ENCODE assay signal across 22 cellular contexts in genomic region chr16:18943414-18943813, GRCh38. TPM values are rescaled to one million over a fixed set of nuclear protein-coding genes. Genes with fewer than 3 reads are reported as not detected.
DNase-seq lines count a peak whose midpoint lies in the region; ATAC-seq and TF ChIP-seq lines count a peak whose summit lies in the region.
"Had no signal": no experiment of that assay in that cellular context is flagged by ENCODE, and none has a peak within 500 bp of the region (broad histone marks: within the 10 kb centered on the region; RNA-seq: fewer than 3 reads in every experiment).

No MANE protein-coding gene starts in this region.

- no peak overlapping the region for H3K27ac ChIP-seq in mammary epithelial cell (ENCODE audit: insufficient read depth, low read depth, low read length)
- no peak overlapping the region for H3K27ac ChIP-seq in GM23338 (ENCODE audit: low read depth)
- no peak overlapping the region for H3K27ac ChIP-seq in neural progenitor cell
- H3K27ac ChIP-seq: A549 had no signal

- H3K9ac ChIP-seq in mammary epithelial cell (ENCODE audit: insufficient read depth, low read length) (no peak overlapping the region), neural progenitor cell (no peak overlapping the region)

- peak overlapping the region; percentile 42 for H3K27ac Mint-ChIP-seq in MCF 10A (ENCODE audit: low read depth, unreplicated experiment)
- no peak overlapping the region for H3K27ac Mint-ChIP-seq in GM23338
- peak overlapping the region; percentile 47 for H3K27ac Mint-ChIP-seq in T-helper 17 cell
- H3K27ac Mint-ChIP-seq in neural progenitor cell = peak overlapping the region; percentile 19
- H3K27ac Mint-ChIP-seq: CD4-positive, alpha-beta memory T cell had no signal

- intact Hi-C loops in MCF 10A (cut with micrococcal nuclease) (no loop called here), mammary epithelial cell (cut with micrococcal nuclease) (no loop called here)

- ATAC-seq in GM23338 (no peak), T-helper 17 cell (no peak)
- ATAC-seq: A549, GM12878 had no signal

- no TSS peak for BruUV-seq in MCF 10A (replicated peaks; lab: Mats Ljungman, UMichigan)
- BruUV-seq in mammary epithelial cell (replicated peaks; lab: Mats Ljungman, UMichigan) = no TSS peak

- in situ Hi-C loops in mammary epithelial cell (cut with MboI; ENCODE audit: low sequenced_read_pairs in 2 of 2) (no loop called here), G401 (cut with HindIII; ENCODE audit: low sequenced_read_pairs) (no loop called here), HAP-1 (cut with MboI; ENCODE audit: low sequenced_read_pairs) (no loop called here)

- DNase-seq in MCF 10A (ENCODE audit: unreplicated experiment) = no peak
- no peak for DNase-seq in mammary epithelial cell
- no peak for DNase-seq in GM23338 (ENCODE audit: low spot score)
- DNase-seq in T-helper 17 cell = no peak
- no peak for DNase-seq in neural progenitor cell (ENCODE audit: low spot score)
- DNase-seq in cortex of kidney (lab: John Stamatoyannopoulos, UW) = no peak
- DNase-seq in G401 (ENCODE audit: low spot score) = no peak
- DNase-seq in HAP-1 (ENCODE audit: low spot score in 2 of 2) = no peak
- DNase-seq: 8988T; ACHN; AML-193; C1 segment of cervical spinal cord; Calu3; CD4-positive, alpha-beta memory T cell; COR-L47; DMS53; DMS79 treated with DMSO at 0.1 percent for 48 hours; GDM1; GOT3; HCEC 1CT had no signal

- H3K36me3 ChIP-seq in mammary epithelial cell (ENCODE audit: insufficient read depth, low read length) (no peaks in the 10 kb centered on the region), GM23338 (ENCODE audit: insufficient read depth) (no peaks in the 10 kb centered on the region), neural progenitor cell (no peaks in the 10 kb centered on the region), HAP-1 (replicated peaks) (no peaks in the 10 kb centered on the region)

- CTCF ChIA-PET in MCF 10A (lab: Yijun Ruan, JAX) = interaction anchor here (0.6 to 4.6 kb wide), 5 partner anchors 15 to 141 kb away, joined by 3 to 26 read pairs (median 3); no protein-coding TSS in a partner anchor
- CTCF ChIA-PET in mammary epithelial cell (lab: Charles Lee; ENCODE audit: low non-redundant PET) = no interaction called here

- H3K36me3 Mint-ChIP-seq in MCF 10A (ENCODE audit: insufficient read depth, unreplicated experiment) (no peaks in the 10 kb centered on the region), GM23338 (ENCODE audit: low read depth) (no peaks in the 10 kb centered on the region), T-helper 17 cell (ENCODE audit: low read depth) (no peaks in the 10 kb centered on the region), neural progenitor cell (no peaks in the 10 kb centered on the region)
- H3K36me3 Mint-ChIP-seq: CD4-positive, alpha-beta memory T cell had no signal

- H4K20me1 ChIP-seq in mammary epithelial cell (ENCODE audit: insufficient read depth, low read length) = no peaks in the 10 kb centered on the region
- H4K20me1 ChIP-seq in GM23338 (replicated peaks; ENCODE audit: insufficient read depth) = no peaks in the 10 kb centered on the region
- no peaks in the 10 kb centered on the region for H4K20me1 ChIP-seq in neural progenitor cell (ENCODE audit: low read depth)

- H3K27me3 ChIP-seq in mammary epithelial cell (ENCODE audit: insufficient read depth, low read length) (no peaks in the 10 kb centered on the region), GM23338 (ENCODE audit: insufficient read depth) (no peaks in the 10 kb centered on the region), neural progenitor cell (no peaks in the 10 kb centered on the region), HAP-1 (ENCODE audit: low read depth) (no peaks in the 10 kb centered on the region)

- WGBS in mammary epithelial cell (ENCODE audit: low coverage, missing lambda C conversion rate) = 97% methylated on average over 7 of the region's 7 CpGs

- H3K9me2 ChIP-seq in GM23338 (ENCODE audit: insufficient read depth) = no peaks in the 10 kb centered on the region

- H3K4me1 ChIP-seq in mammary epithelial cell (ENCODE audit: insufficient read depth, low read length) (no peaks in the 10 kb centered on the region), GM23338 (ENCODE audit: insufficient read depth) (peaks cover 12% of the 10 kb centered on the region), neural progenitor cell (peaks cover 9% of the 10 kb centered on the region), HAP-1 (peaks cover 10% of the 10 kb centered on the region)

- H3K9me3 Mint-ChIP-seq in MCF 10A (ENCODE audit: unreplicated experiment) (no peaks in the 10 kb centered on the region), GM23338 (0 out of 3 replicates have a peak, but pooled peaks cover 5% of the 10 kb centered on the region), neural progenitor cell (no peaks in the 10 kb centered on the region)
- H3K9me3 Mint-ChIP-seq: CD4-positive, alpha-beta memory T cell had no signal

- no peaks in the 10 kb centered on the region for H3K4me1 Mint-ChIP-seq in MCF 10A (ENCODE audit: insufficient read depth, unreplicated experiment)
- H3K4me1 Mint-ChIP-seq in GM23338 = peaks cover 9% of the 10 kb centered on the region
- H3K4me1 Mint-ChIP-seq in T-helper 17 cell = peaks cover 9% of the 10 kb centered on the region
- H3K4me1 Mint-ChIP-seq in neural progenitor cell = no peaks in the 10 kb centered on the region

- H2AFZ ChIP-seq in mammary epithelial cell (ENCODE audit: low read depth, low read length) = no peak overlapping the region
- H2AFZ ChIP-seq in GM23338 = peak overlapping the region; percentile 69; the same call in 1 of the 2 replicates
- H2AFZ ChIP-seq in neural progenitor cell (replicated peaks) = no peak overlapping the region

- H3K9me3 ChIP-seq in mammary epithelial cell (replicated peaks; ENCODE audit: insufficient read depth, low read length) (no peaks in the 10 kb centered on the region), T-helper 17 cell (ENCODE audit: control insufficient read depth, low read length, poor library complexity, severe bottlenecking) (no peaks in the 10 kb centered on the region), neural progenitor cell (ENCODE audit: low read depth) (no peaks in the 10 kb centered on the region), HAP-1 (no peaks in the 10 kb centered on the region)
- H3K9me3 ChIP-seq: A549 had no signal

- no peak for TF ChIP-seq CTCF in MCF 10A (IDR thresholded peaks at IDR 0.05; ENCODE audit: unreplicated experiment)
- no peak for TF ChIP-seq CTCF in mammary epithelial cell (conservative IDR thresholded peaks at IDR 0.05 in 1 of 2, IDR thresholded peaks at IDR 0.05 in 1 of 2; ENCODE audit: extremely low read depth in 1 of 2, insufficient read depth in 1 of 2, low read depth in 1 of 2, low read length in 2 of 2)
- peak in 1 of 2 experiments; percentile 37; a peak in 2 of 4 replicates for TF ChIP-seq CTCF in GM23338 (conservative IDR thresholded peaks at IDR 0.05; ENCODE audit: low read depth in 2 of 2)
- TF ChIP-seq CTCF in neural progenitor cell (IDR thresholded peaks at IDR 0.05) = no peak

- dilution Hi-C loops in mammary epithelial cell (cut with HindIII; ENCODE audit: low sequenced_read_pairs) = loop anchor here (5.0 kb wide), 1 partner anchor 106 kb away; no protein-coding TSS in a partner anchor

- H3K27me3 Mint-ChIP-seq in MCF 10A (ENCODE audit: insufficient read depth, unreplicated experiment) = no peaks in the 10 kb centered on the region
- peaks cover 10% of the 10 kb centered on the region for H3K27me3 Mint-ChIP-seq in GM23338 (ENCODE audit: insufficient read depth, low read depth, poor library complexity)
- H3K27me3 Mint-ChIP-seq in T-helper 17 cell = no peaks in the 10 kb centered on the region
- H3K27me3 Mint-ChIP-seq in neural progenitor cell (ENCODE audit: insufficient read depth, low read depth) = no peaks in the 10 kb centered on the region
- H3K27me3 Mint-ChIP-seq: CD4-positive, alpha-beta memory T cell had no signal

- no peak overlapping the region for H3K4me3 ChIP-seq in mammary epithelial cell (replicated peaks in 1 of 3; ENCODE audit: insufficient read depth in 1 of 3, low read depth in 2 of 3, low read length in 3 of 3)
- no peak overlapping the region for H3K4me3 ChIP-seq in GM23338
- no peak overlapping the region for H3K4me3 ChIP-seq in neural progenitor cell
- H3K4me3 ChIP-seq in HAP-1 = no peak overlapping the region
- H3K4me3 ChIP-seq: A549, GM12878 had no signal

- H3K4me3 Mint-ChIP-seq in MCF 10A (ENCODE audit: unreplicated experiment) (no peak overlapping the region), GM23338 (no peak overlapping the region), T-helper 17 cell (no peak overlapping the region), neural progenitor cell (no peak overlapping the region)

- peaks cover 3% of the 10 kb centered on the region; the same call in 1 of the 2 replicates for H3F3A ChIP-seq in GM23338 (replicated peaks; ENCODE audit: low read depth)
- peaks cover 18% of the 10 kb centered on the region for H3F3A ChIP-seq in neural progenitor cell (ENCODE audit: low read depth)

- no peak overlapping the region for H3K4me2 ChIP-seq in mammary epithelial cell (ENCODE audit: insufficient read depth, low read depth, low read length)
- no peak overlapping the region for H3K4me2 ChIP-seq in GM23338
- no peak overlapping the region for H3K4me2 ChIP-seq in neural progenitor cell
- H3K4me2 ChIP-seq: A549 had no signal

- no peaks in the 10 kb centered on the region for H3K79me2 ChIP-seq in mammary epithelial cell (ENCODE audit: insufficient read depth, low read length)
- no peaks in the 10 kb centered on the region for H3K79me2 ChIP-seq in GM23338 (replicated peaks; ENCODE audit: insufficient read depth)
- H3K79me2 ChIP-seq in neural progenitor cell (ENCODE audit: low read depth) = no peaks in the 10 kb centered on the region

- POLR2A ChIA-PET in MCF 10A (lab: Yijun Ruan, JAX) = interaction anchor here (0.6 to 2.6 kb wide), 4 partner anchors 8 to 19 kb away, joined by 3 to 12 read pairs (median 8); partner anchors contain the start of gene SMG1

TF ChIP-seq in GM23338, 12 proteins besides CTCF, POLR2A, EP300 and RAD21 (continues in another document):
- no peak for TF ChIP-seq ZNF331 (CRISPR knock-in tag; IDR thresholded peaks at IDR 0.05; ENCODE audit: low read depth)

RNA-seq across cellular contexts. Expression of gene SMG1, which starts 17.2 kb away (rescaled TPM):
- total RNA-seq in MCF 10A (2022) = 104 and 110 TPM in 2 replicates
- total RNA-seq in mammary epithelial cell = 10 to 100 TPM; 84.2 to 90.6 TPM
- 18.6 TPM for polyA plus RNA-seq in mammary epithelial cell
- polyA minus RNA-seq in mammary epithelial cell = 130 TPM
- 93.5 and 119 TPM in 2 replicates for total RNA-seq in GM23338 (2014; rRNA removed; shearing (Covaris generic))
- polyA plus RNA-seq in GM23338 (2016; fragmentation: Nextera tagmentation; extraction: Ambion mirVana) = 18.2 and 18.6 TPM in 2 replicates
- 100 to 1,000 TPM; 177 to 192 TPM for total RNA-seq in T-helper 17 cell
- total RNA-seq in neural progenitor cell (ENCODE audit: low replicate concordance) = 45.2 and 69.7 TPM in 2 replicates
- 12.7 and 27.2 TPM in 2 replicates for total RNA-seq in G401 (2014; rRNA removed; shearing (Covaris generic))

RNA-seq across cellular contexts. Expression of gene TMC7, which starts 40.3 kb away (rescaled TPM):
- total RNA-seq in MCF 10A (2022) = 4.1 and 6.0 TPM in 2 replicates
- total RNA-seq in mammary epithelial cell = 10 to 100 TPM; 13.7 to 17.5 TPM
- polyA plus RNA-seq in mammary epithelial cell = 9.3 TPM
- 21.4 TPM for polyA minus RNA-seq in mammary epithelial cell
- total RNA-seq in GM23338 (2014; rRNA removed; shearing (Covaris generic)) = 2.4 TPM in 2 replicates
- polyA plus RNA-seq in GM23338 (2016; fragmentation: Nextera tagmentation; extraction: Ambion mirVana) = 0.75 and 1.7 TPM in 2 replicates
- not detected for total RNA-seq in T-helper 17 cell
- 6.0 and 8.2 TPM in 2 replicates for total RNA-seq in neural progenitor cell (ENCODE audit: low replicate concordance)
- total RNA-seq in G401 (2014; rRNA removed; shearing (Covaris generic)) = 1.2 and 2.4 TPM in 2 replicates
- total RNA-seq: CD4-positive, alpha-beta memory T cell; GM12878 had no signal
- polyA plus RNA-seq: CD4-positive, alpha-beta memory T cell had no signal
